ENCODE assay signal across 9 cellular contexts in the genomic region with DNA sequence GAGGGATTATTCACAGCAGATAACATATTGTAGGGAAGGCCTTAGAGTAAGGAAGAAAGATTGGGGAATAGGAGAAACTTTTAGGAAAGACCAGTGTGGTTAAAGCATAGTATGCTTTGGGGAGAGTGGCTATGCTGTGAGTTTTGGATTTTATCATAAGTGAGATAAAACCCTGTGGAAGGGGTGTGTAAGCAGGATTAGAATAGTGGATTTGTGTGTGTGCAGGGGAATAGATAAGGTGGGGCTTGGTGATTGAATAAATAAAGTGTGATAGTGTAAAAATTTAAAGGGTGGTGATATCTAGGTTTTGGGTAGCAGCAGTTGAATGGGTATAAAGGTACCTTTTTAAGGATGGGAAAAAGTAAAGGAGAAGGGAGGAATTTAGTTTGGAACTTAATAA.
"Had no signal": no experiment of that assay in that cellular context is flagged by ENCODE, and none has a peak within 500 bp of the region (broad histone marks: within the 10 kb centered on the region; RNA-seq: fewer than 3 reads in every experiment).

No MANE protein-coding gene starts in this region.

- ATAC-seq: HCT116, HepG2 had no signal

- H3K4me3 Mint-ChIP-seq: HFFc6, IgD-negative memory B cell had no signal

- H3K4me1 ChIP-seq: HAP-1 had no signal

- H3K36me3 Mint-ChIP-seq: IgD-negative memory B cell had no signal

- H3K4me3 ChIP-seq: GM23248, HAP-1 had no signal

- H3K9me3 ChIP-seq: HAP-1 had no signal

- H3K9ac ChIP-seq: GM23248 had no signal

- H2AFZ ChIP-seq: GM23248 had no signal

- H3K27me3 Mint-ChIP-seq: IgD-negative memory B cell had no signal

- FAIRE-seq: HepG2 had no signal

- H3K27ac Mint-ChIP-seq: HFFc6 had no signal

- H3K36me3 ChIP-seq: HAP-1 had no signal

- DNase-seq: GM23248, GOT3, H7, HFFc6 had no signal

- H3K27ac ChIP-seq: GM23248, HL-60 had no signal

- H3K9me3 Mint-ChIP-seq: HFFc6 had no signal
